Comparison of ENCODE assay signal across 15 cellular contexts in genomic region chr6:124008689-124009371, GRCh38.
"Had no signal": no experiment of that assay in that cellular context is flagged by ENCODE, and none has a peak within 500 bp of the region (broad histone marks: within the 10 kb centered on the region; RNA-seq: fewer than 3 reads in every experiment).

No MANE protein-coding gene starts in this region.

- H3K27ac ChIP-seq: esophagus squamous epithelium, hepatocyte, parathyroid adenoma, thyroid gland had no signal

- DNase-seq: activated CD4-positive, alpha-beta memory T cell treated with anti-CD3 and anti-CD28 coated beads, Interleukin-2, amount 10 ng/mL, durations not matched to agents 7 days and 5 days; activated CD4-positive, alpha-beta T cell treated with anti-CD3 and anti-CD28 coated beads for 36 hours; activated CD8-positive, alpha-beta memory T cell treated with anti-CD3 and anti-CD28 coated beads, Interleukin-2, amount 10 ng/mL, durations not matched to agents 7 days and 5 days; activated naive CD8-positive, alpha-beta T cell treated with anti-CD3 and anti-CD28 coated beads for 36 hours; amniotic stem cell; dermis blood vessel endothelial cell; effector memory CD4-positive, alpha-beta T cell; esophagus squamous epithelium; mucosa of descending colon; naive thymus-derived CD8-positive, alpha-beta T cell; stimulated activated CD8-positive, alpha-beta memory T cell treated with anti-CD3 and anti-CD28 coated beads, Interleukin-4, amount 100 ng/mL, for 48 hours; stimulated activated naive CD4-positive, alpha-beta T cell; thyroid gland had no signal

- H3K36me3 ChIP-seq: esophagus squamous epithelium, thyroid gland had no signal

- H3K9me3 ChIP-seq: esophagus squamous epithelium, mucosa of descending colon, thyroid gland had no signal

- H3K4me1 ChIP-seq: esophagus squamous epithelium, parathyroid adenoma, thyroid gland had no signal

- H3K4me3 ChIP-seq: esophagus squamous epithelium, hepatocyte, mucosa of descending colon, thyroid gland had no signal

- H3K27me3 ChIP-seq: esophagus squamous epithelium, hepatocyte, thyroid gland had no signal
